Comparison of ENCODE assay signal across 20 cellular contexts in the genomic region with DNA sequence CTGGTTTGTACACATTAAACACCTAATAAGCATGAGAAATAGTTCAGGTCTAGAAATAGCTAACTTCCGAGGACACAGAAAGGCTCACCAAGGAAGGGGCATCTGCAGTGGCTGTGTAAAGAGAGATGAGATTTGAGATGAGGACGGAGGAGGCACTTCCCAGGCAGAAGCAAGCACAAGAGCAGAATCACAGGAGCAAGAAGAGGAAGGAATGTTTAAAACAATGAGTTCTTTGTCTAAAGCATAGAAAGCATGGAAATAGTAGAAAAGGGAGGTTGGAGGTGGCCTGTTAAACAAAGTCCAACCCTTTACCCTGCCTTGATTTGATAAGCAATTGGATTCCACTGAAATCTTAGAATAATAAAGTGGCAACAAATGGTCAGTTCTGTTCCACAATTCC. TPM values are rescaled to one million over a fixed set of nuclear protein-coding genes. Genes with fewer than 3 reads are reported as not detected.
DNase-seq lines count a peak whose midpoint lies in the region; ATAC-seq and TF ChIP-seq lines count a peak whose summit lies in the region.
"Had no signal": no experiment of that assay in that cellular context is flagged by ENCODE, and none has a peak within 500 bp of the region (broad histone marks: within the 10 kb centered on the region; RNA-seq: fewer than 3 reads in every experiment).

No MANE protein-coding gene starts in this region.

- H3K9me3 Mint-ChIP-seq in GM23338 (no peaks in the 10 kb centered on the region), endodermal cell (no peaks in the 10 kb centered on the region)
- H3K9me3 Mint-ChIP-seq in CD8-positive, alpha-beta memory T cell: no peaks in the 10 kb centered on the region

- H3K4me2 ChIP-seq in GM23338 (no peak overlapping the region), GM23248 (ENCODE audit: unreplicated experiment) (no peak overlapping the region)
- H3K4me2 ChIP-seq: SK-N-SH had no signal

- H3K4me1 ChIP-seq in GM23338 (ENCODE audit: insufficient read depth): no peaks in the 10 kb centered on the region
- no peaks in the 10 kb centered on the region for H3K4me1 ChIP-seq in endodermal cell (ENCODE audit: control insufficient read depth, insufficient read depth, low read length)
- peaks cover 4% of the 10 kb centered on the region for H3K4me1 ChIP-seq in mesodermal cell (ENCODE audit: control insufficient read depth, insufficient read depth, low read length, poor library complexity, severe bottlenecking)
- no peaks in the 10 kb centered on the region for H3K4me1 ChIP-seq in testis
- H3K4me1 ChIP-seq in CD8-positive, alpha-beta memory T cell (ENCODE audit: insufficient read depth, low read length): no peaks in the 10 kb centered on the region
- H3K4me1 ChIP-seq in GM23248 (ENCODE audit: insufficient read depth): peaks cover 9% of the 10 kb centered on the region
- H3K4me1 ChIP-seq: HAP-1 had no signal

- H3K9ac ChIP-seq in endodermal cell (ENCODE audit: extremely low read depth, low read length, poor library complexity, severe bottlenecking) (no peak overlapping the region), GM23248 (no peak overlapping the region)
- H3K9ac ChIP-seq: SK-N-SH had no signal

- no peaks in the 10 kb centered on the region for H3K9me3 ChIP-seq in endodermal cell (ENCODE audit: control insufficient read depth, low read length)
- H3K9me3 ChIP-seq in mesodermal cell (ENCODE audit: control insufficient read depth, low read length): no peaks in the 10 kb centered on the region
- H3K9me3 ChIP-seq in testis: no peaks in the 10 kb centered on the region
- no peaks in the 10 kb centered on the region for H3K9me3 ChIP-seq in CD8-positive, alpha-beta memory T cell (ENCODE audit: low read length)
- no peaks in the 10 kb centered on the region for H3K9me3 ChIP-seq in GM23248 (ENCODE audit: low read depth)
- H3K9me3 ChIP-seq: HAP-1, SK-N-SH had no signal

- no peaks in the 10 kb centered on the region; the same call in 1 of the 2 replicates for H3K36me3 ChIP-seq in GM23338 (ENCODE audit: insufficient read depth)
- H3K36me3 ChIP-seq in endodermal cell (ENCODE audit: control insufficient read depth, insufficient read depth, low read length): peaks cover 67% of the 10 kb centered on the region
- peaks cover 61% of the 10 kb centered on the region for H3K36me3 ChIP-seq in mesodermal cell (ENCODE audit: control insufficient read depth, insufficient read depth, low read length)
- no peaks in the 10 kb centered on the region for H3K36me3 ChIP-seq in testis (ENCODE audit: low read depth, missing control alignments)
- no peaks in the 10 kb centered on the region for H3K36me3 ChIP-seq in CD8-positive, alpha-beta memory T cell (ENCODE audit: insufficient read depth, low read length)
- peaks cover 37% of the 10 kb centered on the region; the same call in 1 of the 2 replicates for H3K36me3 ChIP-seq in GM23248 (ENCODE audit: low read depth)

- H3K27me3 ChIP-seq in GM23338 (ENCODE audit: insufficient read depth): no peaks in the 10 kb centered on the region
- H3K27me3 ChIP-seq in endodermal cell (ENCODE audit: control insufficient read depth, insufficient read depth, low read length, poor library complexity, severe bottlenecking): no peaks in the 10 kb centered on the region
- H3K27me3 ChIP-seq in testis: no peaks in the 10 kb centered on the region
- H3K27me3 ChIP-seq in CD8-positive, alpha-beta memory T cell (ENCODE audit: insufficient read depth, low read length, poor library complexity, severe bottlenecking): no peaks in the 10 kb centered on the region
- H3K27me3 ChIP-seq in GM23248 (replicated peaks; ENCODE audit: insufficient read depth): no peaks in the 10 kb centered on the region

- no peak overlapping the region for H3K4me3 ChIP-seq in GM23338
- H3K4me3 ChIP-seq in endodermal cell (ENCODE audit: low read length): no peak overlapping the region
- H3K4me3 ChIP-seq in mesodermal cell (ENCODE audit: extremely low read depth, insufficient read depth, low read length, poor library complexity, severe bottlenecking): no peak overlapping the region
- H3K4me3 ChIP-seq in testis: no peak overlapping the region
- no peak overlapping the region for H3K4me3 ChIP-seq in CD8-positive, alpha-beta memory T cell (ENCODE audit: low read length)
- no peak overlapping the region for H3K4me3 ChIP-seq in GM23248
- H3K4me3 ChIP-seq: HAP-1 had no signal

- 33 to 64% methylated on average over 2 of the region's 2 CpGs for WGBS in endodermal cell (ENCODE audit: insufficient coverage in 1 of 2, insufficient read length in 1 of 2), 2 experiments
- 14 to 39% methylated on average over 1 to 2 of the region's 2 CpGs for WGBS in mesodermal cell (ENCODE audit: insufficient coverage in 2 of 2), 2 experiments
- WGBS in testis, 2 donors: 66 to 81% methylated on average over 2 of the region's 2 CpGs
- 81 to 85% methylated on average over 2 of the region's 2 CpGs for WGBS in GM23248 (ENCODE audit: low coverage in 1 of 2, low lambda C conversion rate in 2 of 2, missing lambda C conversion rate in 2 of 2), 2 experiments

- peaks cover 15% of the 10 kb centered on the region; the same call in 2 of the 3 replicates for H3K36me3 Mint-ChIP-seq in GM23338 (ENCODE audit: low read depth)
- peaks cover 51% of the 10 kb centered on the region for H3K36me3 Mint-ChIP-seq in endodermal cell (ENCODE audit: low read depth)
- H3K36me3 Mint-ChIP-seq in CD8-positive, alpha-beta memory T cell: peaks cover 0 to 31% (median 4%) of the 10 kb centered on the region in 3 donors

- in situ Hi-C loops in GM23248 (cut with MboI): no loop called here

- H3K27ac Mint-ChIP-seq in GM23338: peak overlapping the region; percentile 9; the same call in 1 of the 2 replicates
- no peak overlapping the region for H3K27ac Mint-ChIP-seq in endodermal cell
- H3K27ac Mint-ChIP-seq in CD8-positive, alpha-beta memory T cell: peak overlapping the region in 1 of 8 donors; percentile 0

- H3K79me2 ChIP-seq in GM23338 (replicated peaks; ENCODE audit: insufficient read depth) (no peaks in the 10 kb centered on the region), GM23248 (ENCODE audit: insufficient read depth) (no peaks in the 10 kb centered on the region)

- POLR2A ChIA-PET in CD8-positive, alpha-beta memory T cell (lab: Charles Lee): no interaction called here

- no peak for TF ChIP-seq POLR2A in testis (IDR thresholded peaks at IDR 0.05)

- no peaks in the 10 kb centered on the region for H4K20me1 ChIP-seq in GM23338 (replicated peaks; ENCODE audit: insufficient read depth)
- H4K20me1 ChIP-seq in GM23248 (ENCODE audit: insufficient read depth): no peaks in the 10 kb centered on the region

- H3K4me1 Mint-ChIP-seq in GM23338 (no peaks in the 10 kb centered on the region; the same call in 2 of the 3 replicates), endodermal cell (no peaks in the 10 kb centered on the region)
- H3K4me1 Mint-ChIP-seq in CD8-positive, alpha-beta memory T cell: no peaks in the 10 kb centered on the region

- H3K4me3 Mint-ChIP-seq in GM23338 (no peak overlapping the region), endodermal cell (no peak overlapping the region)
- no peak overlapping the region for H3K4me3 Mint-ChIP-seq in CD8-positive, alpha-beta memory T cell

- H3K9me2 ChIP-seq in GM23338 (ENCODE audit: insufficient read depth): no peaks in the 10 kb centered on the region
- no peaks in the 10 kb centered on the region for H3K9me2 ChIP-seq in GM23248 (ENCODE audit: insufficient read depth)
- H3K9me2 ChIP-seq: SK-N-SH had no signal

- H3F3A ChIP-seq in GM23338 (replicated peaks; ENCODE audit: low read depth) (no peaks in the 10 kb centered on the region), GM23248 (ENCODE audit: insufficient read depth) (peaks cover 9% of the 10 kb centered on the region; the same call in 1 of the 2 replicates)

- intact Hi-C loops in testis (cut with DNase I; ENCODE audit: low total_unique reads): no loop called here

- DNase-seq in GM23338 (ENCODE audit: low spot score): peak; percentile 24
- no peak for DNase-seq in endodermal cell
- peak; percentile 21 for DNase-seq in testis
- no peak for DNase-seq in CD8-positive, alpha-beta memory T cell
- no peak for DNase-seq in DMS153 treated with DMSO at 0.1 percent for 48 hours (lab: John Stamatoyannopoulos, UW; ENCODE audit: unreplicated experiment)
- no peak for DNase-seq in GM23248
- DNase-seq: C1 segment of cervical spinal cord, DMS 273 treated with DMSO at 0.1 percent for 48 hours, GDM1, NCI-H1092 treated with DMSO at 0.1 percent for 48 hours, NCI-H1694, NCI-H2081 treated with DMSO at 0.1 percent for 48 hours, NCI-H774, Right ventricle myocardium superior, SK-N-SH had no signal

- no peak overlapping the region for H2AFZ ChIP-seq in GM23338
- H2AFZ ChIP-seq in GM23248: no peak overlapping the region

- CTCF ChIA-PET in CD8-positive, alpha-beta memory T cell (lab: Charles Lee): no interaction called here

- TF ChIP-seq CTCF in GM23338 (conservative IDR thresholded peaks at IDR 0.05; ENCODE audit: low read depth in 2 of 2) (no peak), endodermal cell (conservative IDR thresholded peaks at IDR 0.05) (no peak), testis (IDR thresholded peaks at IDR 0.05) (no peak)

- peak; percentile 62 for ATAC-seq in GM23338

- H3K27ac ChIP-seq in GM23338 (ENCODE audit: low read depth): no peak overlapping the region; the same call in 1 of the 2 replicates
- peak overlapping the region; percentile 75 for H3K27ac ChIP-seq in endodermal cell (ENCODE audit: low read depth, low read length)
- H3K27ac ChIP-seq in mesodermal cell (ENCODE audit: low read depth, low read length, severe bottlenecking): peak overlapping the region; percentile 60
- peak overlapping the region; percentile 0 to 6 for H3K27ac ChIP-seq in testis
- no peak overlapping the region for H3K27ac ChIP-seq in CD8-positive, alpha-beta memory T cell (ENCODE audit: low read depth, low read length)
- no peak overlapping the region for H3K27ac ChIP-seq in GM23248

- peaks cover 1% of the 10 kb centered on the region for H3K27me3 Mint-ChIP-seq in GM23338 (ENCODE audit: insufficient read depth, low read depth, poor library complexity)
- H3K27me3 Mint-ChIP-seq in endodermal cell (ENCODE audit: insufficient read depth): no peaks in the 10 kb centered on the region
- no peaks in the 10 kb centered on the region for H3K27me3 Mint-ChIP-seq in CD8-positive, alpha-beta memory T cell

RNA-seq across cellular contexts. Expression of a gene that starts 11.6 kb away (rescaled TPM):
- 1.6 and 2.5 TPM in 2 replicates for total RNA-seq in GM23338 (2014; rRNA removed; shearing (Covaris generic))
- polyA plus RNA-seq in GM23338 (2016; fragmentation: Nextera tagmentation; extraction: Ambion mirVana) (1.4 and 1.6 TPM in 2 replicates), testis (ENCODE audit: insufficient read depth, low read depth, low replicate concordance) (53.7 TPM), GM23248 (2016; fragmentation: Nextera tagmentation; extraction: Ambion mirVana) (0.22 TPM in 1 of 2 replicates, not detected in the other)
- total RNA-seq in endodermal cell (under 1 TPM in 1 of 2 donors, not detected in 1; 0.55 TPM), testis (10 to 100 TPM; 20.9 to 27.2 TPM)
- polyA plus RNA-seq in endodermal cell (2013, experiment 1 of 2): not detected
- 0.50 TPM for polyA plus RNA-seq in endodermal cell (2013, experiment 2 of 2)
- polyA plus RNA-seq in mesodermal cell (2013, experiment 1 of 2): not detected
- polyA plus RNA-seq in mesodermal cell (2013, experiment 2 of 2): not detected
- total RNA-seq in CD8-positive, alpha-beta memory T cell: not detected
- polyA plus RNA-seq in CD8-positive, alpha-beta memory T cell: not detected
- total RNA-seq in GM23248 (2014; rRNA removed; shearing (Covaris generic)): 1.4 TPM in 1 of 2 replicates, not detected in the other
- total RNA-seq: Daoy, LHCN-M2, OCI-LY7 had no signal
- polyA plus RNA-seq: SK-N-SH had no signal

RNA-seq across cellular contexts. Expression of a gene that starts 27.1 kb away (rescaled TPM):
- total RNA-seq in GM23338 (2014; rRNA removed; shearing (Covaris generic)): 30.8 and 39.4 TPM in 2 replicates
- polyA plus RNA-seq in GM23338 (2016; fragmentation: Nextera tagmentation; extraction: Ambion mirVana) (29.3 and 42.4 TPM in 2 replicates), testis (ENCODE audit: insufficient read depth, low read depth, low replicate concordance) (53.4 TPM), GM23248 (2016; fragmentation: Nextera tagmentation; extraction: Ambion mirVana) (89.1 and 99.7 TPM in 2 replicates)
- total RNA-seq in endodermal cell (10 to 100 TPM; 66.3 to 66.8 TPM), testis (100 to 1,000 TPM; 108 to 138 TPM)
- 297 TPM for polyA plus RNA-seq in endodermal cell (2013, experiment 1 of 2)
- polyA plus RNA-seq in endodermal cell (2013, experiment 2 of 2): 287 TPM
- polyA plus RNA-seq in mesodermal cell (2013, experiment 1 of 2): 97.3 TPM
- polyA plus RNA-seq in mesodermal cell (2013, experiment 2 of 2): 103 TPM
- 1 to 10 TPM; 6.0 to 7.0 TPM for total RNA-seq in CD8-positive, alpha-beta memory T cell
- 6.5 TPM for polyA plus RNA-seq in CD8-positive, alpha-beta memory T cell
- 60.7 and 65.6 TPM in 2 replicates for total RNA-seq in GM23248 (2014; rRNA removed; shearing (Covaris generic))
- total RNA-seq: OCI-LY7 had no signal

Comparison
In these comparisons a context has a peak if more than half of its experiments do, and no peak if none do; other contexts are left out.
1. DNase-seq: peak in GM23338 (single experiment) and testis (single experiment); none in endodermal cell (single experiment), CD8-positive, alpha-beta memory T cell (0 of 5), DMS153 treated with DMSO at 0.1 percent for 48 hours (single experiment) and GM23248 (single experiment).
2. H3K27ac ChIP-seq: peak in endodermal cell (single experiment), mesodermal cell (single experiment) and testis (2 of 2); none in GM23338 (single experiment), CD8-positive, alpha-beta memory T cell (single experiment) and GM23248 (single experiment).